30 cellular contexts compared by ENCODE assay signal in the genomic region with DNA sequence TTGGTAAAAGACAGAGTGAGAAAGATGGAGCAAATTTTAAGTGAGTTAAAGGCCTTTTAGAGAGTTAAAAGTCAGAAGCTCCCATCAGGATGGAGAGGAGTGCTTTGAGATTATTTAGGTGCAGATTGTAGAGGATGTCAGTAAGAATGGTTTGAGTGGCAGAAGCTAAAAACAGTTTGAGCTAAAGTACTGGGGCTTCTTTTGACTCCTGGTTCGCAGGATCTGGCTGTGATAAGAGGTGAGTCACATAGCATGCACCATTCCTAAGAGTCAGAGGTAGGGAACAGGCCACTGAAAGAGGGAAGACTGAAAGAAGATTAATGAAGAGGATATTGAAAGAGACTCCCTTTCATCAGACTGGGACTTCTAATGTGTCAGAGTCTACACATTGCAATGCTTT.
DNase-seq lines count a peak whose midpoint lies in the region; ATAC-seq and TF ChIP-seq lines count a peak whose summit lies in the region.
"Had no signal": no experiment of that assay in that cellular context is flagged by ENCODE, and none has a peak within 500 bp of the region (broad histone marks: within the 10 kb centered on the region; RNA-seq: fewer than 3 reads in every experiment).

No MANE protein-coding gene starts in this region.

- DNase-seq in BE2C (peak; percentile 21), NCI-H226 (peak; percentile 30), mammary epithelial cell (peak; percentile 11), mesendoderm (peak; percentile 78), WERI-Rb-1 (no peak), MV-4-11 (lab: John Stamatoyannopoulos, UW) (no peak)
- DNase-seq in activated T-cell treated with anti-CD3 and anti-CD28 coated beads, Interleukin-2, amount 50 U/mL, for 24 hours: no peak
- DNase-seq: activated B cell treated with CpG ODN at 0.5 μM for 24 hours; activated CD4-positive, alpha-beta T cell treated with anti-CD3 and anti-CD28 coated beads, Interleukin-2, amount 50 U/mL, for 4 hours; activated naive CD4-positive, alpha-beta T cell treated with anti-CD3 and anti-CD28 coated beads, Interleukin-2, amount 50 U/mL, for 16 hours; amniotic stem cell; CD8-positive, alpha-beta memory T cell; colonic mucosa; DMS79; effector CD8-positive, alpha-beta T cell; erythroblast; KBM-7; left cardiac atrium; MG63; NCI-H1417; NCI-H2081; psoas muscle; SHP77 treated with DMSO at 0.1 percent for 48 hours; stomach; SW 1271; T-helper 9 cell; thyroid gland had no signal

- CTCF ChIA-PET in mammary epithelial cell (lab: Charles Lee; ENCODE audit: low non-redundant PET): no interaction called here

- no peak overlapping the region for H2AFZ ChIP-seq in mammary epithelial cell (ENCODE audit: low read depth, low read length)

- no peaks in the 10 kb centered on the region for H3K36me3 Mint-ChIP-seq in activated T-cell treated with anti-CD3 and anti-CD28 coated beads, Interleukin-2, amount 50 U/mL, for 24 hours (ENCODE audit: low read depth)
- H3K36me3 Mint-ChIP-seq: CD8-positive, alpha-beta memory T cell had no signal

- no peaks in the 10 kb centered on the region for H3K79me1 ChIP-seq in mesendoderm (ENCODE audit: low read length)

- no peak overlapping the region for H2BK120ac ChIP-seq in mesendoderm (ENCODE audit: low read depth, low read length)

- H3K4ac ChIP-seq in mesendoderm (ENCODE audit: low read depth, low read length): no peak overlapping the region

- no peaks in the 10 kb centered on the region for H3K4me1 Mint-ChIP-seq in activated T-cell treated with anti-CD3 and anti-CD28 coated beads, Interleukin-2, amount 50 U/mL, for 24 hours (ENCODE audit: low read depth)
- H3K4me1 Mint-ChIP-seq: activated B cell treated with CpG ODN at 0.5 μM for 24 hours; CD8-positive, alpha-beta memory T cell had no signal

- TF ChIP-seq CTCF in BE2C (IDR thresholded peaks at IDR 0.05; ENCODE audit: low read depth, low read length): no peak
- TF ChIP-seq CTCF in mammary epithelial cell (conservative IDR thresholded peaks at IDR 0.05 in 1 of 2, IDR thresholded peaks at IDR 0.05 in 1 of 2; ENCODE audit: extremely low read depth in 1 of 2, insufficient read depth in 1 of 2, low read depth in 1 of 2, low read length in 2 of 2): no peak
- TF ChIP-seq CTCF in WERI-Rb-1 (IDR thresholded peaks at IDR 0.05; ENCODE audit: low read depth, low read length): no peak

- no peak for ATAC-seq in GM18909 (IDR thresholded peaks at IDR 0.05; ENCODE audit: poor library complexity, unreplicated experiment)
- ATAC-seq: psoas muscle had no signal

- no peaks in the 10 kb centered on the region for H3K79me2 ChIP-seq in mammary epithelial cell (ENCODE audit: insufficient read depth, low read length)
- no peaks in the 10 kb centered on the region for H3K79me2 ChIP-seq in mesendoderm (ENCODE audit: control insufficient read depth, insufficient read depth, low read length)

- H3K36me3 ChIP-seq in BE2C: no peaks in the 10 kb centered on the region
- no peaks in the 10 kb centered on the region for H3K36me3 ChIP-seq in mammary epithelial cell (ENCODE audit: insufficient read depth, low read length)
- H3K36me3 ChIP-seq in mesendoderm (ENCODE audit: control insufficient read depth, insufficient read depth, low read length): no peaks in the 10 kb centered on the region
- no peaks in the 10 kb centered on the region for H3K36me3 ChIP-seq in WERI-Rb-1
- H3K36me3 ChIP-seq: cardiac muscle cell, colonic mucosa, MG63, stomach, thyroid gland had no signal

- no peak overlapping the region for H3K23ac ChIP-seq in mesendoderm (ENCODE audit: low read length)

- H3K9me3 Mint-ChIP-seq in activated T-cell treated with anti-CD3 and anti-CD28 coated beads, Interleukin-2, amount 50 U/mL, for 24 hours: peaks cover 3% of the 10 kb centered on the region
- H3K9me3 Mint-ChIP-seq: activated T-helper 1 cell treated with anti-CD3 and anti-CD28 coated beads, Interleukin-12 subunit alpha, Interleukin-12 subunit beta, Interleukin-2, Interleukin-4 antibody, amounts not matched to agents 30 ng/mL and 10 ng/mL and 1 ng/mL, durations not matched to agents 14 hours and 24 hours and 36 hours had no signal

- intact Hi-C loops in mammary epithelial cell (cut with micrococcal nuclease): no loop called here

- no peak overlapping the region for H4K8ac ChIP-seq in mesendoderm (ENCODE audit: low read depth, low read length)

- no peak overlapping the region for H3K4me2 ChIP-seq in mammary epithelial cell (ENCODE audit: insufficient read depth, low read depth, low read length)
- no peak overlapping the region for H3K4me2 ChIP-seq in mesendoderm (ENCODE audit: low read length)

- no peak overlapping the region for H3K4me3 Mint-ChIP-seq in activated T-cell treated with anti-CD3 and anti-CD28 coated beads, Interleukin-2, amount 50 U/mL, for 24 hours
- H3K4me3 Mint-ChIP-seq: activated B cell treated with CpG ODN at 0.5 μM for 24 hours; activated T-helper 1 cell treated with anti-CD3 and anti-CD28 coated beads, Interleukin-12 subunit alpha, Interleukin-12 subunit beta, Interleukin-2, Interleukin-4 antibody, amounts not matched to agents 30 ng/mL and 10 ng/mL and 1 ng/mL, durations not matched to agents 14 hours and 24 hours and 36 hours; CD8-positive, alpha-beta memory T cell had no signal

- H3K18ac ChIP-seq in mesendoderm (ENCODE audit: low read length): no peak overlapping the region

- no TSS peak for BruUV-seq in mammary epithelial cell (replicated peaks; lab: Mats Ljungman, UMichigan)

- H3K27me3 Mint-ChIP-seq in activated T-cell treated with anti-CD3 and anti-CD28 coated beads, Interleukin-2, amount 50 U/mL, for 24 hours: no peaks in the 10 kb centered on the region
- H3K27me3 Mint-ChIP-seq: activated B cell treated with CpG ODN at 0.5 μM for 24 hours had no signal

- no peaks in the 10 kb centered on the region for H4K20me1 ChIP-seq in mammary epithelial cell (ENCODE audit: insufficient read depth, low read length)

- no peak overlapping the region for H3K4me3 ChIP-seq in BE2C (ENCODE audit: low read depth, low read length)
- H3K4me3 ChIP-seq in mammary epithelial cell (replicated peaks in 1 of 3; ENCODE audit: insufficient read depth in 1 of 3, low read depth in 2 of 3, low read length in 3 of 3): no peak overlapping the region
- no peak overlapping the region for H3K4me3 ChIP-seq in mesendoderm (ENCODE audit: low read length)
- H3K4me3 ChIP-seq in WERI-Rb-1 (ENCODE audit: low read depth, low read length): no peak overlapping the region
- H3K4me3 ChIP-seq: cardiac muscle cell, colonic mucosa, MG63, psoas muscle, stomach, thyroid gland had no signal

- no peak overlapping the region for H4K5ac ChIP-seq in mesendoderm (ENCODE audit: low read length)

- in situ Hi-C loops in mammary epithelial cell (cut with MboI; ENCODE audit: low sequenced_read_pairs in 2 of 2): no loop called here

- H2AK5ac ChIP-seq in mesendoderm (ENCODE audit: low read length): no peak overlapping the region

- no peak overlapping the region for H3K56ac ChIP-seq in mesendoderm (ENCODE audit: low read length)

- H3K27me3 ChIP-seq in BE2C: no peaks in the 10 kb centered on the region
- H3K27me3 ChIP-seq in mammary epithelial cell (ENCODE audit: insufficient read depth, low read length): no peaks in the 10 kb centered on the region
- H3K27me3 ChIP-seq in mesendoderm (ENCODE audit: insufficient read depth, low read length, poor library complexity): no peaks in the 10 kb centered on the region
- H3K27me3 ChIP-seq in WERI-Rb-1 (ENCODE audit: insufficient read depth, low read depth, severe bottlenecking): no peaks in the 10 kb centered on the region
- H3K27me3 ChIP-seq: cardiac muscle cell, colonic mucosa, MG63, stomach, thyroid gland had no signal

- H3K9ac ChIP-seq in mammary epithelial cell (ENCODE audit: insufficient read depth, low read length): no peak overlapping the region
- no peak overlapping the region for H3K9ac ChIP-seq in mesendoderm (ENCODE audit: low read length)

- dilution Hi-C loops in mammary epithelial cell (cut with HindIII; ENCODE audit: low sequenced_read_pairs): no loop called here

- no peaks in the 10 kb centered on the region; the same call in 1 of the 2 replicates for H3K9me3 ChIP-seq in BE2C
- no peaks in the 10 kb centered on the region for H3K9me3 ChIP-seq in mammary epithelial cell (replicated peaks; ENCODE audit: insufficient read depth, low read length)
- H3K9me3 ChIP-seq in WERI-Rb-1 (ENCODE audit: severe bottlenecking): peaks cover 3% of the 10 kb centered on the region
- H3K9me3 ChIP-seq: colonic mucosa, MG63, psoas muscle, stomach, thyroid gland had no signal

- H3K27ac ChIP-seq in mammary epithelial cell (ENCODE audit: insufficient read depth, low read depth, low read length): no peak overlapping the region
- peak overlapping the region; percentile 61 for H3K27ac ChIP-seq in mesendoderm (ENCODE audit: low read depth, low read length)
- H3K27ac ChIP-seq in WERI-Rb-1: no peak overlapping the region
- H3K27ac ChIP-seq: cardiac muscle cell, colonic mucosa, psoas muscle, stomach, thyroid gland had no signal

- peaks cover 23% of the 10 kb centered on the region for H3K4me1 ChIP-seq in BE2C
- H3K4me1 ChIP-seq in mammary epithelial cell (ENCODE audit: insufficient read depth, low read length): no peaks in the 10 kb centered on the region
- peaks cover 4% of the 10 kb centered on the region for H3K4me1 ChIP-seq in mesendoderm (ENCODE audit: control insufficient read depth, low read depth, low read length)
- H3K4me1 ChIP-seq: colonic mucosa, psoas muscle, stomach, thyroid gland had no signal

- 50% methylated on average over 1 of the region's 1 CpG for WGBS in mammary epithelial cell (ENCODE audit: low coverage, missing lambda C conversion rate)
- no CpG with 5 or more reads among the region's 1 CpG for WGBS in mesendoderm (ENCODE audit: extremely low coverage, insufficient coverage, low lambda C conversion rate)

- H3K27ac Mint-ChIP-seq in activated T-cell treated with anti-CD3 and anti-CD28 coated beads, Interleukin-2, amount 50 U/mL, for 24 hours: no peak overlapping the region
- H3K27ac Mint-ChIP-seq: activated B cell treated with CpG ODN at 0.5 μM for 24 hours; activated T-helper 1 cell treated with anti-CD3 and anti-CD28 coated beads, Interleukin-12 subunit alpha, Interleukin-12 subunit beta, Interleukin-2, Interleukin-4 antibody, amounts not matched to agents 30 ng/mL and 10 ng/mL and 1 ng/mL, durations not matched to agents 14 hours and 24 hours and 36 hours had no signal

- no peak overlapping the region for H2BK5ac ChIP-seq in mesendoderm (ENCODE audit: low read length)

- no peak overlapping the region for H2BK15ac ChIP-seq in mesendoderm (replicated peaks; ENCODE audit: low read depth)

Comparison
In these comparisons a context has a peak if more than half of its experiments do, and no peak if none do; other contexts are left out.
1. DNase-seq: peak in BE2C (single experiment), NCI-H226 (single experiment), mammary epithelial cell (single experiment) and mesendoderm (single experiment); none in activated T-cell treated with anti-CD3 and anti-CD28 coated beads, Interleukin-2, amount 50 U/mL, for 24 hours (single experiment), WERI-Rb-1 (single experiment) and MV-4-11 (single experiment).